In genomic region chr13:40590112-40590862, GRCh38 we compare ENCODE assay signal across 10 cellular contexts.
DNase-seq lines count a peak whose midpoint lies in the region; ATAC-seq and TF ChIP-seq lines count a peak whose summit lies in the region.
"Had no signal": no experiment of that assay in that cellular context is flagged by ENCODE, and none has a peak within 500 bp of the region (broad histone marks: within the 10 kb centered on the region; RNA-seq: fewer than 3 reads in every experiment).

No MANE protein-coding gene starts in this region.

- H3K4me2 ChIP-seq in KMS-11: peak overlapping the region; percentile 88

- H3K4me1 Mint-ChIP-seq in CD8-positive, alpha-beta memory T cell: peaks cover 83 to 98% (median 97%) of the 10 kb centered on the region in 3 donors

- H3K4me3 ChIP-seq in CD8-positive, alpha-beta memory T cell (ENCODE audit: low read length): no peak overlapping the region
- H3K4me3 ChIP-seq in KMS-11 (IDR thresholded peaks at IDR 0.05; ENCODE audit: insufficient read depth, low read depth, low read length): no peak overlapping the region
- no peak overlapping the region for H3K4me3 ChIP-seq in coronary artery
- peak overlapping the region; percentile 6 to 13 for H3K4me3 ChIP-seq in neutrophil (ENCODE audit: low read depth in 1 of 2, low read length in 1 of 2)

- no peaks in the 10 kb centered on the region for H3K9me3 ChIP-seq in CD8-positive, alpha-beta memory T cell (ENCODE audit: low read length)
- no peaks in the 10 kb centered on the region for H3K9me3 ChIP-seq in neutrophil

- no peaks in the 10 kb centered on the region for H3K27me3 Mint-ChIP-seq in CD8-positive, alpha-beta memory T cell

- H3K27me3 ChIP-seq in CD8-positive, alpha-beta memory T cell (ENCODE audit: insufficient read depth, low read length, poor library complexity, severe bottlenecking): no peaks in the 10 kb centered on the region
- H3K27me3 ChIP-seq in KMS-11 (ENCODE audit: insufficient read depth, low read depth): no peaks in the 10 kb centered on the region
- no peaks in the 10 kb centered on the region for H3K27me3 ChIP-seq in neutrophil

- no peak for ATAC-seq in GM21529 (IDR thresholded peaks at IDR 0.05; ENCODE audit: unreplicated experiment)
- ATAC-seq: HCT116 had no signal

- POLR2A ChIA-PET in CD8-positive, alpha-beta memory T cell (lab: Charles Lee): no interaction called here

- H3K9ac ChIP-seq in KMS-11: no peak overlapping the region; the same call in 1 of the 2 replicates

- CTCF ChIA-PET in CD8-positive, alpha-beta memory T cell (lab: Charles Lee): interaction anchor here (1.1 kb wide), 1 partner anchor 28 kb away, joined by 3 read pairs; no protein-coding TSS in a partner anchor

- H3K9me3 Mint-ChIP-seq in CD8-positive, alpha-beta memory T cell: no peaks in the 10 kb centered on the region

- no peaks in the 10 kb centered on the region for H3K36me3 ChIP-seq in CD8-positive, alpha-beta memory T cell (ENCODE audit: insufficient read depth, low read length)
- no peaks in the 10 kb centered on the region for H3K36me3 ChIP-seq in KMS-11 (ENCODE audit: insufficient read depth)
- H3K36me3 ChIP-seq in neutrophil: no peaks in the 10 kb centered on the region

- H2AFZ ChIP-seq in KMS-11 (ENCODE audit: low read depth): no peak overlapping the region

- H4K20me1 ChIP-seq in KMS-11 (ENCODE audit: insufficient read depth): no peaks in the 10 kb centered on the region; the same call in 1 of the 2 replicates

- H3K4me1 ChIP-seq in CD8-positive, alpha-beta memory T cell (ENCODE audit: insufficient read depth, low read length): peaks cover 98% of the 10 kb centered on the region
- H3K4me1 ChIP-seq in KMS-11 (ENCODE audit: low read depth, poor library complexity, severe bottlenecking) (peaks cover 49% of the 10 kb centered on the region), neutrophil (ENCODE audit: control insufficient read depth in 1 of 2, insufficient read depth in 1 of 2, low read depth in 1 of 2, low read length in 1 of 2) (peaks cover 62 to 66% of the 10 kb centered on the region in 2 experiments)

- no peak for TF ChIP-seq CTCF in KMS-11 (conservative IDR thresholded peaks at IDR 0.05; ENCODE audit: low read depth, low read length)
- no peak for TF ChIP-seq CTCF in coronary artery (IDR thresholded peaks at IDR 0.05)
- TF ChIP-seq CTCF in neutrophil (IDR thresholded peaks at IDR 0.05): no peak

- H3K79me2 ChIP-seq in KMS-11 (ENCODE audit: insufficient read depth, low read depth): peaks cover 48% of the 10 kb centered on the region; the same call in 1 of the 2 replicates

- no peak for DNase-seq in CD8-positive, alpha-beta memory T cell
- DNase-seq in coronary artery (ENCODE audit: low spot score) (no peak), mucosa of gallbladder (ENCODE audit: low spot score) (no peak), pons (ENCODE audit: low spot score) (no peak), middle frontal gyrus (ENCODE audit: extremely low spot score, low spot score) (no peak)
- DNase-seq: stimulated activated CD4-positive, alpha-beta T cell treated with anti-CD3 and anti-CD28 coated beads, Interleukin-2, amount 100 ng/mL, for 48 hours had no signal

- H3K4me3 Mint-ChIP-seq in CD8-positive, alpha-beta memory T cell: peak overlapping the region in 6 of 7 donors; percentile 46 to 85 (median 60)

- H3K27ac ChIP-seq in CD8-positive, alpha-beta memory T cell (ENCODE audit: low read depth, low read length): no peak overlapping the region
- H3K27ac ChIP-seq in KMS-11: peak overlapping the region; percentile 57
- peak overlapping the region; percentile 34 to 53 for H3K27ac ChIP-seq in coronary artery
- peak overlapping the region; percentile 80 for H3K27ac ChIP-seq in neutrophil

- peaks cover 0 to 2% (median 0%) of the 10 kb centered on the region in 3 donors for H3K36me3 Mint-ChIP-seq in CD8-positive, alpha-beta memory T cell

- peak overlapping the region; percentile 6 to 87 (median 73) for H3K27ac Mint-ChIP-seq in CD8-positive, alpha-beta memory T cell

Comparison
In these comparisons a context has a peak if more than half of its experiments do, and no peak if none do; other contexts are left out.
1. H3K4me3 ChIP-seq: peak in neutrophil (2 of 2); none in CD8-positive, alpha-beta memory T cell (single experiment), KMS-11 (single experiment) and coronary artery (single experiment).